In genomic region chr21:46352913-46353312, GRCh38 we compare ENCODE assay signal across 18 cellular contexts. TPM values are rescaled to one million over a fixed set of nuclear protein-coding genes. Genes with fewer than 3 reads are reported as not detected.
A peak's percentile ranks its signal among the peaks of the same experiment; 100 is the strongest.
DNase-seq lines count a peak whose midpoint lies in the region; ATAC-seq and TF ChIP-seq lines count a peak whose summit lies in the region.
"Had no signal": no experiment of that assay in that cellular context is flagged by ENCODE, and none has a peak within 500 bp of the region (broad histone marks: within the 10 kb centered on the region; RNA-seq: fewer than 3 reads in every experiment).

No MANE protein-coding gene starts in this region.

- H3K4me3 ChIP-seq in gastrocnemius medialis, result peak overlapping the region in 3 of 4 donors; percentile 67 to 77 (median 76)
- H3K4me3 ChIP-seq: BLaER1, GM23248 had no signal

- no peaks in the 10 kb centered on the region for H3K27me3 Mint-ChIP-seq in nephron progenitor cell (ENCODE audit: low read depth, poor library complexity)
- H3K27me3 Mint-ChIP-seq: B cell; CD4-positive, CD25-positive, alpha-beta regulatory T cell had no signal

- in situ Hi-C loops in gastrocnemius medialis (cut with MboI; ENCODE audit: low sequenced_read_pairs in 4 of 4), result no loop called here

- TF ChIP-seq CTCF in nephron progenitor cell (IDR thresholded peaks at IDR 0.05) (no peak), gastrocnemius medialis (IDR thresholded peaks at IDR 0.05 in 4 of 5, conservative IDR thresholded peaks at IDR 0.05 in 1 of 5) (no peak)

- ATAC-seq in Right ventricle myocardium inferior (no peak), left ventricle myocardium superior (no peak), gastrocnemius medialis (no peak), HG03139 (IDR thresholded peaks at IDR 0.05; ENCODE audit: unreplicated experiment) (no peak), GM19397 (IDR thresholded peaks at IDR 0.05; ENCODE audit: unreplicated experiment) (no peak)
- ATAC-seq: CD8-positive, alpha-beta T cell had no signal

- peak overlapping the region; percentile 97 for H3K27ac Mint-ChIP-seq in nephron progenitor cell
- H3K27ac Mint-ChIP-seq: B cell; CD8-positive, alpha-beta T cell had no signal

- DNase-seq in Right ventricle myocardium inferior (ENCODE audit: missing footprints) (peak; percentile 57), left ventricle myocardium superior (no peak), nephron progenitor cell (no peak), gastrocnemius medialis (no peak), cerebellar cortex (ENCODE audit: low spot score) (no peak)
- DNase-seq: Caco-2; CD4-positive, CD25-positive, alpha-beta regulatory T cell; CD8-positive, alpha-beta T cell; DMS153; DND-41; GM23248; HCEC 1CT had no signal

- no peaks in the 10 kb centered on the region for H3K9me3 ChIP-seq in gastrocnemius medialis
- H3K9me3 ChIP-seq: BLaER1, Caco-2 had no signal

- intact Hi-C loops in Right ventricle myocardium inferior (cut with DNase I), result no loop called here
- intact Hi-C loops in left ventricle myocardium superior (cut with micrococcal nuclease), result no loop called here
- intact Hi-C loops in gastrocnemius medialis (cut with DNase I; ENCODE audit: low total_unique reads), result no loop called here

- peaks cover 48 to 65% of the 10 kb centered on the region in 2 donors for H3K4me1 ChIP-seq in gastrocnemius medialis
- H3K4me1 ChIP-seq: BLaER1, Caco-2 had no signal

- peaks cover 24% of the 10 kb centered on the region for H3K4me1 Mint-ChIP-seq in nephron progenitor cell
- H3K4me1 Mint-ChIP-seq: CD4-positive, CD25-positive, alpha-beta regulatory T cell had no signal

- no peaks in the 10 kb centered on the region for H3K9me3 Mint-ChIP-seq in nephron progenitor cell
- H3K9me3 Mint-ChIP-seq: CD4-positive, CD25-positive, alpha-beta regulatory T cell; CD8-positive, alpha-beta T cell had no signal

- no peak overlapping the region for H3K4me3 Mint-ChIP-seq in nephron progenitor cell
- H3K4me3 Mint-ChIP-seq: B cell; CD4-positive, CD25-positive, alpha-beta regulatory T cell; CD8-positive, alpha-beta T cell had no signal

- peaks cover 3 to 91% of the 10 kb centered on the region in 2 donors for H3K36me3 ChIP-seq in gastrocnemius medialis

- TF ChIP-seq POLR2A in gastrocnemius medialis (IDR thresholded peaks at IDR 0.05), result no peak

- H3K27ac ChIP-seq in gastrocnemius medialis, result peak overlapping the region; percentile 87 to 99 (median 96)
- H3K27ac ChIP-seq: 22Rv1, BLaER1, C4-2B, GM23248 had no signal

- H3K27me3 ChIP-seq in gastrocnemius medialis, result no peaks in the 10 kb centered on the region
- H3K27me3 ChIP-seq: BLaER1 had no signal

- H3K36me3 Mint-ChIP-seq in nephron progenitor cell (ENCODE audit: low read depth), result peaks cover 50% of the 10 kb centered on the region

RNA-seq across cellular contexts. Expression of gene PCNT, which starts 29.0 kb away (rescaled TPM):
- 27.3 TPM for total RNA-seq in Right ventricle myocardium inferior
- 36.4 TPM for total RNA-seq in left ventricle myocardium superior
- 100 to 1,000 TPM; 200 to 431 (median 290) TPM for total RNA-seq in gastrocnemius medialis

RNA-seq across cellular contexts. Expression of gene C21orf58, which starts 29.2 kb away (rescaled TPM):
- 1.2 TPM for total RNA-seq in Right ventricle myocardium inferior
- 1.2 TPM for total RNA-seq in left ventricle myocardium superior
- 1 to 10 TPM in 1 of 4 donors, under 1 TPM in 3; 0.44 to 1.6 (median 0.74) TPM for total RNA-seq in gastrocnemius medialis
